ENCODE assay signal across 8 cellular contexts in genomic region chr12:14802961-14803829, GRCh38. TPM values are rescaled to one million over a fixed set of nuclear protein-coding genes. Genes with fewer than 3 reads are reported as not detected.
A peak's percentile ranks its signal among the peaks of the same experiment; 100 is the strongest.
DNase-seq lines count a peak whose midpoint lies in the region; ATAC-seq and TF ChIP-seq lines count a peak whose summit lies in the region.

C12orf60 (plus strand) TSS chr12:14803670; CDS start chr12:14822936, 19,266 bp downstream.
WBP11 (minus strand) TSS chr12:14803478; CDS start chr12:14801383, 2,095 bp downstream.

- no peaks in the 10 kb centered on the region for H3K27me3 ChIP-seq in thymus (ENCODE audit: control insufficient read depth, insufficient read depth)

- TF ChIP-seq CTCF in GM12865 (IDR thresholded peaks at IDR 0.05; ENCODE audit: insufficient read depth, low read depth, low read length, missing control alignments) (no peak), osteocyte (IDR thresholded peaks at IDR 0.05) (no peak)

- no peaks in the 10 kb centered on the region for H3K9me3 Mint-ChIP-seq in osteocyte (ENCODE audit: unreplicated experiment)

- no peaks in the 10 kb centered on the region for H3K27me3 Mint-ChIP-seq in osteocyte (ENCODE audit: unreplicated experiment)

- under 1% methylated on average over 51 of the region's 51 CpGs for WGBS in thymus

- ATAC-seq in HG02678 (IDR thresholded peaks at IDR 0.05; ENCODE audit: unreplicated experiment) (peak; percentile 99), Right ventricle myocardium inferior (peak; percentile 100)

- H3K4me1 Mint-ChIP-seq in osteocyte (ENCODE audit: unreplicated experiment): peaks cover 11% of the 10 kb centered on the region

- H3K9me3 ChIP-seq in thymus (ENCODE audit: control insufficient read depth): no peaks in the 10 kb centered on the region

- H3K4me3 ChIP-seq in GM12865 (ENCODE audit: low read depth, low read length) (peak within 1 kb of the TSS; percentile 77), thymus (ENCODE audit: low read length) (peak within 1 kb of the TSS; percentile 90)

- intact Hi-C loops in Right ventricle myocardium inferior (cut with DNase I): loop anchor here (1.0 to 2.0 kb wide), 2 partner anchors 28 to 189 kb away; a partner anchor contains a TSS

- H3K27ac ChIP-seq in thymus (ENCODE audit: low read depth): peak within 1 kb of the TSS; percentile 94

- peaks cover 4% of the 10 kb centered on the region for H3K36me3 ChIP-seq in thymus (ENCODE audit: control insufficient read depth, insufficient read depth)

- peaks cover 13% of the 10 kb centered on the region for H3K36me3 Mint-ChIP-seq in osteocyte (ENCODE audit: unreplicated experiment)

- DNase-seq in GM12865 (ENCODE audit: low read depth): peak; percentile 98
- DNase-seq in NCI-H1105 treated with DMSO at 0.1 percent for 48 hours (lab: John Stamatoyannopoulos, UW): peak; percentile 100
- DNase-seq in SKM-1 (lab: John Stamatoyannopoulos, UW; ENCODE audit: unreplicated experiment): peak; percentile 70
- peak; percentile 63 for DNase-seq in activated naive CD8-positive, alpha-beta T cell treated with anti-CD3 and anti-CD28 coated beads, Interleukin-2, amount 50 U/mL, for 16 hours (ENCODE audit: low read depth, low spot score)
- peak; percentile 95 for DNase-seq in Right ventricle myocardium inferior (ENCODE audit: missing footprints)
- peak; percentile 96 for DNase-seq in osteocyte (ENCODE audit: extremely low spot score, unreplicated experiment)

- no peak within 1 kb of the TSS for H3K4me3 Mint-ChIP-seq in osteocyte (ENCODE audit: unreplicated experiment)

- peaks cover 6% of the 10 kb centered on the region for H3K4me1 ChIP-seq in thymus (ENCODE audit: control insufficient read depth, insufficient read depth, low read length)

- no peak within 1 kb of the TSS for H3K27ac Mint-ChIP-seq in osteocyte (ENCODE audit: unreplicated experiment)

RNA-seq across cellular contexts. Expression of gene C12orf60, which starts in this region (rescaled TPM):
- total RNA-seq in Right ventricle myocardium inferior (2.0 TPM), osteocyte (0.84 and 1.2 TPM in 2 replicates)
- polyA plus RNA-seq in thymus: 2.2 TPM

RNA-seq across cellular contexts. Expression of gene WBP11, which starts in this region (rescaled TPM):
- total RNA-seq in Right ventricle myocardium inferior (48.0 TPM), osteocyte (62.4 and 64.3 TPM in 2 replicates)
- 24.5 TPM for polyA plus RNA-seq in thymus

Comparison
In these comparisons a context has a peak if more than half of its experiments do, and no peak if none do; other contexts are left out.
1. Peak in every context shown above with its lines: DNase-seq, ATAC-seq, H3K4me3 ChIP-seq and H3K27ac ChIP-seq.